ENCODE assay signal across 10 cellular contexts in the genomic region with DNA sequence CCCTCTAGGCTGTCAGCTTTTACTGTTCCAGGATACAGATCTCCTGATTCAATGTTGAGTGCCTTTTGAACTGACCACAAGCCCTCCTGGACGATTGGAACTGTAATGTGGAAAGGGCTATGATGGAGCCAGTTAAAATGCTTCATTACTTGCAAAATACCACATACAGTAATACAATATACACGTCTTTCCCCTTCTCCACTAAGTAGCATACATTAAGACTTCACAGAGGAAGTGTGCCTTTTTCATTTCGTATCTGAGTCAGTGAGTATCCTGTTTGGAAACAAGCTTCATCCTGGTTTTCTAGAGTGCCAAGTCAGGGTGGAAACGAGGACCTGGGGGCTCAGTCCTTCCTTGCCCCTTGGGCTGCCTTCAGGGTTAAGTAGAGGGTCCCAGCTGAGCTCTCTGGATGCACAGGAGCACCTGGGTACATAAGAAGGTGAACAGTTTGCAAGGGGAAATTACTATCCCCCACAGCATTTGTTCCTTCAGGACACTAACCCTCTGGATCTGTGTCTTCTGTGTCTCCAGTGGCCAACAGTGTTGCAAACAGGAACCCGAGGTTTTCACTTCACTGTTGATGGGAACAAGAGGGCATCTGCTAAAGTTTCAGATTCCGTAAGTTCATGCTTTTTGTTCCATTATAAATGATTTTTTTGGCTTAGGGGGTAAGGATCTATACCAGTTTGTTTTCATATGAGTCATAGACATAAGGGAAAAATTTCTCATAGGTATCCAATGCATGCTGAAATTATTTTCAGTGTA. TPM values are rescaled to one million over a fixed set of nuclear protein-coding genes. Genes with fewer than 3 reads are reported as not detected.
DNase-seq lines count a peak whose midpoint lies in the region; ATAC-seq and TF ChIP-seq lines count a peak whose summit lies in the region.
"Not testable (repeated sequence)": the region's sequence is repeated elsewhere in the genome, so short reads cannot be mapped to it uniquely, and the experiment has no call there.
"Had no signal": no experiment of that assay in that cellular context is flagged by ENCODE, and none has a peak within 500 bp of the region (broad histone marks: within the 10 kb centered on the region; RNA-seq: fewer than 3 reads in every experiment).

No MANE protein-coding gene starts in this region.

- H3K27me3 ChIP-seq in DND-41 (ENCODE audit: insufficient read depth, low read length, poor library complexity); KMS-11 (ENCODE audit: insufficient read depth, low read depth); RWPE2 (ENCODE audit: insufficient read depth, poor library complexity, severe bottlenecking): not testable (repeated sequence)

- not testable (repeated sequence) for H3K9me3 ChIP-seq in DND-41 (ENCODE audit: insufficient read depth, low read length, severe bottlenecking); RWPE2 (ENCODE audit: severe bottlenecking)

- not testable (repeated sequence) for H3K4me3 Mint-ChIP-seq in activated CD8-positive, alpha-beta T cell treated with anti-CD3 and anti-CD28 coated beads for 36 hours; stimulated activated naive B cell treated with anti-CD40 and anti-IgM and Interleukin-4, amounts not matched to agents 10 μg/mL and 1 μg/mL and 100 μg/mL, for 72 hours
- peak overlapping the region; percentile 23 for H3K4me3 Mint-ChIP-seq in activated naive CD4-positive, alpha-beta T cell treated with anti-CD3 and anti-CD28 coated beads, Interleukin-2, amount 50 U/mL, for 24 hours
- peak overlapping the region; percentile 40 for H3K4me3 Mint-ChIP-seq in chondrocyte (ENCODE audit: unreplicated experiment)

- H3K27ac ChIP-seq in DND-41 (ENCODE audit: low read length) = not testable (repeated sequence)
- H3K27ac ChIP-seq in KMS-11 (peak overlapping the region; percentile 60), RWPE2 (ENCODE audit: poor library complexity, severe bottlenecking) (peak overlapping the region; percentile 8)

- ATAC-seq in DND-41 (ENCODE audit: insufficient read depth, low read depth); RWPE2 (ENCODE audit: low read depth); activated CD8-positive, alpha-beta T cell treated with anti-CD3 and anti-CD28 coated beads for 36 hours: not testable (repeated sequence)
- ATAC-seq in stimulated activated naive B cell treated with anti-CD40 and anti-IgM and Interleukin-4, amounts not matched to agents 10 μg/mL and 1 μg/mL and 100 μg/mL, for 72 hours (replicated peaks) = peak; percentile 22 to 24

- peaks cover 49% of the 10 kb centered on the region for H3K36me3 ChIP-seq in DND-41 (ENCODE audit: insufficient read depth, low read length)
- peaks cover 33% of the 10 kb centered on the region for H3K36me3 ChIP-seq in KMS-11 (ENCODE audit: insufficient read depth)
- peaks cover 60% of the 10 kb centered on the region for H3K36me3 ChIP-seq in RWPE2 (ENCODE audit: low read depth)

- peaks cover 72% of the 10 kb centered on the region for H3K79me2 ChIP-seq in DND-41 (ENCODE audit: insufficient read depth, low read length)
- H3K79me2 ChIP-seq in KMS-11 (ENCODE audit: insufficient read depth, low read depth) = peaks cover 92% of the 10 kb centered on the region

- not testable (repeated sequence) for H3K9ac ChIP-seq in DND-41 (ENCODE audit: low read depth, low read length)
- peak overlapping the region; percentile 4; the same call in 1 of the 2 replicates for H3K9ac ChIP-seq in KMS-11

- peaks cover 29% of the 10 kb centered on the region for H3K4me1 Mint-ChIP-seq in activated CD8-positive, alpha-beta T cell treated with anti-CD3 and anti-CD28 coated beads for 36 hours (ENCODE audit: low read depth)
- H3K4me1 Mint-ChIP-seq in activated naive CD4-positive, alpha-beta T cell treated with anti-CD3 and anti-CD28 coated beads, Interleukin-2, amount 50 U/mL, for 24 hours = peaks cover 35% of the 10 kb centered on the region
- peaks cover 44% of the 10 kb centered on the region for H3K4me1 Mint-ChIP-seq in chondrocyte (ENCODE audit: low read depth)
- H3K4me1 Mint-ChIP-seq in stimulated activated naive B cell treated with anti-CD40 and anti-IgM and Interleukin-4, amounts not matched to agents 10 μg/mL and 1 μg/mL and 100 μg/mL, for 72 hours = peaks cover 16 to 41% of the 10 kb centered on the region in 2 donors

- DNase-seq in DND-41; RWPE2 (ENCODE audit: low spot score); activated CD8-positive, alpha-beta T cell treated with anti-CD3 and anti-CD28 coated beads for 36 hours; chondrocyte (ENCODE audit: low spot score); stimulated activated naive B cell treated with anti-CD40 and anti-IgM and Interleukin-4, amounts not matched to agents 10 μg/mL and 1 μg/mL and 100 μg/mL, for 72 hours: not testable (repeated sequence)
- peak; percentile 10 for DNase-seq in fibroblast of villous mesenchyme (ENCODE audit: low read depth)

- peaks cover 30% of the 10 kb centered on the region for H3K36me3 Mint-ChIP-seq in activated CD8-positive, alpha-beta T cell treated with anti-CD3 and anti-CD28 coated beads for 36 hours (ENCODE audit: low read depth)
- H3K36me3 Mint-ChIP-seq in activated naive CD4-positive, alpha-beta T cell treated with anti-CD3 and anti-CD28 coated beads, Interleukin-2, amount 50 U/mL, for 24 hours = peaks cover 13% of the 10 kb centered on the region
- H3K36me3 Mint-ChIP-seq in chondrocyte (ENCODE audit: low read depth) = peaks cover 26% of the 10 kb centered on the region
- peaks cover 27 to 41% of the 10 kb centered on the region in 2 donors for H3K36me3 Mint-ChIP-seq in stimulated activated naive B cell treated with anti-CD40 and anti-IgM and Interleukin-4, amounts not matched to agents 10 μg/mL and 1 μg/mL and 100 μg/mL, for 72 hours

- not testable (repeated sequence) for H3K27me3 Mint-ChIP-seq in activated CD8-positive, alpha-beta T cell treated with anti-CD3 and anti-CD28 coated beads for 36 hours; activated naive CD4-positive, alpha-beta T cell treated with anti-CD3 and anti-CD28 coated beads, Interleukin-2, amount 50 U/mL, for 24 hours; chondrocyte (ENCODE audit: low read depth); stimulated activated naive B cell treated with anti-CD40 and anti-IgM and Interleukin-4, amounts not matched to agents 10 μg/mL and 1 μg/mL and 100 μg/mL, for 72 hours

- CTCF ChIA-PET in activated CD8-positive, alpha-beta T cell treated with anti-CD3 and anti-CD28 coated beads for 36 hours (lab: Charles Lee) = not testable (repeated sequence)

- H3K4me2 ChIP-seq in DND-41 (ENCODE audit: insufficient read depth, low read length) = peak overlapping the region; percentile 21; the same call in 1 of the 2 replicates
- H3K4me2 ChIP-seq in KMS-11 = peak overlapping the region; percentile 72

- peak overlapping the region; percentile 82 for H3K27ac Mint-ChIP-seq in activated CD8-positive, alpha-beta T cell treated with anti-CD3 and anti-CD28 coated beads for 36 hours
- H3K27ac Mint-ChIP-seq in activated naive CD4-positive, alpha-beta T cell treated with anti-CD3 and anti-CD28 coated beads, Interleukin-2, amount 50 U/mL, for 24 hours = peak overlapping the region; percentile 72
- peak overlapping the region; percentile 49 for H3K27ac Mint-ChIP-seq in chondrocyte (ENCODE audit: unreplicated experiment)
- H3K27ac Mint-ChIP-seq in stimulated activated naive B cell treated with anti-CD40 and anti-IgM and Interleukin-4, amounts not matched to agents 10 μg/mL and 1 μg/mL and 100 μg/mL, for 72 hours = peak overlapping the region; percentile 44

- not testable (repeated sequence) for H3K9me3 Mint-ChIP-seq in activated CD8-positive, alpha-beta T cell treated with anti-CD3 and anti-CD28 coated beads for 36 hours; activated naive CD4-positive, alpha-beta T cell treated with anti-CD3 and anti-CD28 coated beads, Interleukin-2, amount 50 U/mL, for 24 hours; chondrocyte (ENCODE audit: low read depth); stimulated activated naive B cell treated with anti-CD40 and anti-IgM and Interleukin-4, amounts not matched to agents 10 μg/mL and 1 μg/mL and 100 μg/mL, for 72 hours

- H4K20me1 ChIP-seq in DND-41 (ENCODE audit: insufficient read depth, low read length) = peaks cover 51% of the 10 kb centered on the region
- not testable (repeated sequence) for H4K20me1 ChIP-seq in KMS-11 (ENCODE audit: insufficient read depth)

- not testable (repeated sequence) for TF ChIP-seq CTCF in DND-41 (IDR thresholded peaks at IDR 0.05; ENCODE audit: borderline replicate concordance, extremely low read depth, low read length, poor library complexity, severe bottlenecking); KMS-11 (conservative IDR thresholded peaks at IDR 0.05; ENCODE audit: low read depth, low read length); RWPE2 (IDR thresholded peaks at IDR 0.05; ENCODE audit: poor library complexity, severe bottlenecking); activated CD8-positive, alpha-beta T cell treated with anti-CD3 and anti-CD28 coated beads for 36 hours (IDR thresholded peaks at IDR 0.05); chondrocyte (IDR thresholded peaks at IDR 0.05); fibroblast of villous mesenchyme (IDR thresholded peaks at IDR 0.05; ENCODE audit: insufficient read depth, low read depth, low read length)

- not testable (repeated sequence) for H3K4me3 ChIP-seq in DND-41 (ENCODE audit: low read depth in 1 of 2, low read length in 2 of 2); KMS-11 (IDR thresholded peaks at IDR 0.05; ENCODE audit: insufficient read depth, low read depth, low read length); RWPE2 (ENCODE audit: severe bottlenecking); fibroblast of villous mesenchyme (ENCODE audit: low read depth, low read length)

- H3K4me1 ChIP-seq in DND-41 (ENCODE audit: insufficient read depth, low read length) = peaks cover 25% of the 10 kb centered on the region
- H3K4me1 ChIP-seq in KMS-11 (ENCODE audit: low read depth, poor library complexity, severe bottlenecking) = peaks cover 42% of the 10 kb centered on the region
- H3K4me1 ChIP-seq in RWPE2 (ENCODE audit: insufficient read depth, poor library complexity, severe bottlenecking) = peaks cover 27% of the 10 kb centered on the region

- POLR2A ChIA-PET in activated CD8-positive, alpha-beta T cell treated with anti-CD3 and anti-CD28 coated beads for 36 hours (lab: Charles Lee) = interaction anchor here (1.1 kb wide), 1 partner anchor 126 kb away, joined by 3 read pairs; no protein-coding TSS in a partner anchor

- intact Hi-C loops in activated CD8-positive, alpha-beta T cell treated with anti-CD3 and anti-CD28 coated beads for 36 hours (cut with micrococcal nuclease) = not testable (repeated sequence)

- H2AFZ ChIP-seq in DND-41 (ENCODE audit: low read depth, low read length); KMS-11 (ENCODE audit: low read depth): not testable (repeated sequence)

RNA-seq across cellular contexts. Expression of gene SDHA, which starts 5.0 kb away (rescaled TPM):
- total RNA-seq in activated CD8-positive, alpha-beta T cell treated with anti-CD3 and anti-CD28 coated beads for 36 hours = 100 to 1,000 TPM; 141 to 149 TPM
- total RNA-seq in chondrocyte (79.7 to 95.5 TPM (median 81.5 TPM) in 3 replicates), fibroblast of villous mesenchyme (84.4 and 87.2 TPM in 2 replicates)

RNA-seq across cellular contexts. Expression of gene CCDC127, which starts 5.2 kb away (rescaled TPM):
- 1 to 10 TPM; 4.2 to 4.3 TPM for total RNA-seq in activated CD8-positive, alpha-beta T cell treated with anti-CD3 and anti-CD28 coated beads for 36 hours
- total RNA-seq in chondrocyte = 8.0 to 10.4 TPM (median 9.6 TPM) in 3 replicates
- total RNA-seq in fibroblast of villous mesenchyme = 4.2 and 4.3 TPM in 2 replicates

RNA-seq across cellular contexts. Expression of gene LRRC14B, which starts 31.8 kb away (rescaled TPM):
- under 1 TPM in 1 of 2 experiments, not detected in 1; 0.16 TPM for total RNA-seq in activated CD8-positive, alpha-beta T cell treated with anti-CD3 and anti-CD28 coated beads for 36 hours
- total RNA-seq in chondrocyte (not detected in 3 replicates), fibroblast of villous mesenchyme (not detected in 2 replicates)
- total RNA-seq: dermis microvascular lymphatic vessel endothelial cell, subcutaneous adipose tissue had no signal

RNA-seq across cellular contexts. Expression of gene PDCD6, which starts 48.3 kb away (rescaled TPM):
- total RNA-seq in activated CD8-positive, alpha-beta T cell treated with anti-CD3 and anti-CD28 coated beads for 36 hours = 10 to 100 TPM; 87.1 to 92.4 TPM
- 71.9 to 89.8 TPM (median 74.0 TPM) in 3 replicates for total RNA-seq in chondrocyte
- 72.2 and 84.6 TPM in 2 replicates for total RNA-seq in fibroblast of villous mesenchyme
